11 cellular contexts compared by ENCODE assay signal in genomic region chr20:51128198-51128597, GRCh38.
DNase-seq lines count a peak whose midpoint lies in the region; ATAC-seq and TF ChIP-seq lines count a peak whose summit lies in the region.
"Had no signal": no experiment of that assay in that cellular context is flagged by ENCODE, and none has a peak within 500 bp of the region (broad histone marks: within the 10 kb centered on the region; RNA-seq: fewer than 3 reads in every experiment).

No MANE protein-coding gene starts in this region.

- H2AFZ ChIP-seq in GM23338 = no peak overlapping the region

- no peaks in the 10 kb centered on the region for H3K79me2 ChIP-seq in GM23338 (replicated peaks; ENCODE audit: insufficient read depth)

- H3K9me3 Mint-ChIP-seq in GM23338 = no peaks in the 10 kb centered on the region
- H3K9me3 Mint-ChIP-seq: WTC11 had no signal

- no peak overlapping the region for H3K27ac Mint-ChIP-seq in GM23338
- H3K27ac Mint-ChIP-seq: WTC11 had no signal

- peaks cover 4% of the 10 kb centered on the region; the same call in 1 of the 3 replicates for H3K4me1 Mint-ChIP-seq in GM23338

- H3K4me1 ChIP-seq in GM23338 (ENCODE audit: insufficient read depth) = no peaks in the 10 kb centered on the region
- H3K4me1 ChIP-seq: psoas muscle had no signal

- ATAC-seq in GM18511 (IDR thresholded peaks at IDR 0.05; ENCODE audit: unreplicated experiment) (peak; percentile 77), GM23338 (no peak)
- ATAC-seq: psoas muscle, WTC11 had no signal

- H3K36me3 ChIP-seq in GM23338 (ENCODE audit: insufficient read depth) = no peaks in the 10 kb centered on the region

- H3K9me2 ChIP-seq in GM23338 (ENCODE audit: insufficient read depth) = no peaks in the 10 kb centered on the region

- H3K27me3 Mint-ChIP-seq in GM23338 (ENCODE audit: insufficient read depth, low read depth, poor library complexity) = peaks cover 4% of the 10 kb centered on the region

- no peak overlapping the region for H3K4me3 Mint-ChIP-seq in GM23338
- H3K4me3 Mint-ChIP-seq: WTC11 had no signal

- DNase-seq in AG08396 (ENCODE audit: low spot score) = peak; percentile 70
- peak; percentile 78 for DNase-seq in RKO (ENCODE audit: low spot score)
- DNase-seq in fibroblast of pulmonary artery (ENCODE audit: low read depth) = peak; percentile 72
- DNase-seq in OCI-M2 (lab: John Stamatoyannopoulos, UW; ENCODE audit: unreplicated experiment) = no peak
- DNase-seq in retina = no peak
- DNase-seq in GM23338 (ENCODE audit: low spot score) = no peak
- DNase-seq in inferior parietal cortex (ENCODE audit: extremely low spot score) = no peak
- DNase-seq: NCI-H1930, psoas muscle had no signal

- no peak overlapping the region for H3K4me2 ChIP-seq in GM23338

- no peaks in the 10 kb centered on the region for H4K20me1 ChIP-seq in GM23338 (replicated peaks; ENCODE audit: insufficient read depth)

- no peak overlapping the region for H3K27ac ChIP-seq in GM23338 (ENCODE audit: low read depth)
- H3K27ac ChIP-seq: psoas muscle had no signal

- TF ChIP-seq CTCF in fibroblast of pulmonary artery (IDR thresholded peaks at IDR 0.05; ENCODE audit: low read length, missing control alignments) = no peak
- TF ChIP-seq CTCF in GM23338 (conservative IDR thresholded peaks at IDR 0.05; ENCODE audit: low read depth in 2 of 2) = no peak

- H3K27me3 ChIP-seq in GM23338 (ENCODE audit: insufficient read depth) = no peaks in the 10 kb centered on the region

- H3K4me3 ChIP-seq in fibroblast of pulmonary artery (replicated peaks; ENCODE audit: low read depth, low read length) = no peak overlapping the region
- H3K4me3 ChIP-seq in GM23338 = no peak overlapping the region
- H3K4me3 ChIP-seq: psoas muscle had no signal

- H3F3A ChIP-seq in GM23338 (replicated peaks; ENCODE audit: low read depth) = no peaks in the 10 kb centered on the region

- H3K36me3 Mint-ChIP-seq in GM23338 (ENCODE audit: low read depth) = no peaks in the 10 kb centered on the region
- H3K36me3 Mint-ChIP-seq: WTC11 had no signal

TF ChIP-seq in GM23338, 12 proteins besides CTCF, POLR2A, EP300 and RAD21:
- TF ChIP-seq POLR2AphosphoS5 (IDR thresholded peaks at IDR 0.05; ENCODE audit: low read depth) = no peak
- no peak for TF ChIP-seq NANOG (IDR thresholded peaks at IDR 0.05; ENCODE audit: borderline replicate concordance)
- TF ChIP-seq EZH2phosphoT487 (IDR thresholded peaks at IDR 0.05; ENCODE audit: unreplicated experiment) = no peak
- TF ChIP-seq CREB1 (CRISPR knock-in tag; IDR thresholded peaks at IDR 0.05; ENCODE audit: low read depth) = no peak
- no peak for TF ChIP-seq ZNF462 (CRISPR knock-in tag; IDR thresholded peaks at IDR 0.05)
- TF ChIP-seq REST (IDR thresholded peaks at IDR 0.05; ENCODE audit: unreplicated experiment) = no peak
- TF ChIP-seq ZNF331 (CRISPR knock-in tag; IDR thresholded peaks at IDR 0.05; ENCODE audit: low read depth) = no peak
- TF ChIP-seq STAT1 (IDR thresholded peaks at IDR 0.05; ENCODE audit: unreplicated experiment) = no peak
- no peak for TF ChIP-seq EZH2 (IDR thresholded peaks at IDR 0.05; ENCODE audit: low read depth, unreplicated experiment)
TF ChIP-seq in GM23338: peak in this region for 0.

Comparison
In these comparisons a context has a peak if more than half of its experiments do, and no peak if none do; other contexts are left out.
1. DNase-seq: peak in AG08396 (single experiment), RKO (single experiment) and fibroblast of pulmonary artery (single experiment); none in OCI-M2 (single experiment), retina (single experiment), GM23338 (single experiment) and inferior parietal cortex (single experiment).